In the genomic region with DNA sequence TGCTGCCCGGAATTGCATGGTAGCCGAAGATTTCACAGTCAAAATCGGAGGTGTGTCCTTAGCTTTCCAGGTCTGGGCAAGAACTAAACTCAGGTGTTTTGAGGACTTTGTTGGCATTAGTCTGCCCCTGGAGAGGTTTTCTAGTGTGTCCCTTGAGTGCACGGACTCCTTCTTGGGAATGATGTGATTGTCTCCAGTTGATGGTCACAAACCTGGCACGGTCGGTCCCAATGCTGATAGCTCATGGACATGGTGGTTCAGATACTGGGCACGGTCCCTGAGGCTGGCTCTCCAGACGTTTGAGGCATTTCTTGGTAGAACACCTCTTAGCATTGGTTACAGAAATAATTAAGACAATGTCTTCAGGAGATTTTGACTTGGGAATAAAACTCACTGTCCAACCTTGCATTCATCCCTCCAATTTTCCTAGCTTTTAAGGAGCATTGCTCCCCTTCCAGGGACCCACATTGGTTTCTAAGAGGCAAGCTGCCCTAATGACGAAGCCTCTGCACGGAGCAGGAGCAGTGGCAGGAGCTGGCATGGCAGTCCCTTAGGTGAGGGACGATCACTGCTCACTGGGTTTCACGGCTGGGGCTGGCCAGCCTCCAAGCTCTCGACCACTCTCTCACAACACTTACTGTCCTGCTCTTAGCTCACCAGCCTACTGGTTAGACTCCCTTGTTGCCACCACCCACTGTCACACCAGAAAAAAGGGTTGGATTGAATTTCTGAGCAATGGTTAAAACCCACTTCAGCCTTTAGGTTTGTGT, we compare ENCODE assay signal across 15 cellular contexts.
"Had no signal": no experiment of that assay in that cellular context is flagged by ENCODE, and none has a peak within 500 bp of the region (broad histone marks: within the 10 kb centered on the region; RNA-seq: fewer than 3 reads in every experiment).

No MANE protein-coding gene starts in this region.

- ATAC-seq: effector memory CD8-positive, alpha-beta T cell; gastrocnemius medialis; heart right ventricle; natural killer cell; right cardiac atrium had no signal

- H3K36me3 ChIP-seq: ovary had no signal

- H3K27ac ChIP-seq: epithelial cell of prostate, esophagus muscularis mucosa, gastrocnemius medialis, heart right ventricle, ovary had no signal

- DNase-seq: effector memory CD8-positive, alpha-beta T cell; gastrocnemius medialis; heart right ventricle; hypothalamus; kidney glomerular epithelial cell; mammary epithelial cell; natural killer cell; nucleus accumbens; ovary; right cardiac atrium; small intestine; stimulated activated CD4-positive, alpha-beta T cell treated with anti-CD3 and anti-CD28 coated beads, Interleukin-2, amount 100 ng/mL, for 48 hours; stimulated activated naive CD4-positive, alpha-beta T cell treated with Interleukin-2 at 50 U/mL for 16 hours had no signal

- H3K4me3 ChIP-seq: esophagus muscularis mucosa, gastrocnemius medialis, heart right ventricle, ovary had no signal

- H3K9me3 ChIP-seq: esophagus muscularis mucosa, gastrocnemius medialis, heart right ventricle, ovary had no signal

- H3K27me3 ChIP-seq: esophagus muscularis mucosa, gastrocnemius medialis, heart right ventricle, ovary had no signal
